ENCODE assay signal across 1 cellular context in the genomic region with DNA sequence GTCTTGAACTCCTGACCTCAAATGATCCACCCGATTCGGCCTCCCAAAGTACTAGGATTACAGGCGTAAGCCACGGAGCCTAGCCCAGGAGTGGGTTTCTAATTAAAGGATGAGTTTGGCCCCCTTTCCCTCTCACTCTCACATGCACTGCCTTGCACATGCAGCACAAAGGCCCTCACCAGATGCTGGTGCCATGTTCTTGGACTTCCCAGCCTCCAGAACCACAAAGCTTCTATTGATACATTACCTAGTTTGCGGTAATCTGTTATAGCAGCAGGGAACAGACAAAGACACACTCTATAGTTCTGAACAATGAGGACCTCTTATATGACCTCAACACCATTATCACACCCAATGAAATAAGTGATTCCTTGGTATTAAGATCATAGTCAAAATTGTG.
A peak's percentile ranks its signal among the peaks of the same experiment; 100 is the strongest.
TF ChIP-seq lines count a peak whose summit lies in the region.

No MANE protein-coding gene starts in this region.

TF ChIP-seq in HepG2, 621 proteins besides CTCF, POLR2A, EP300 and RAD21:
- peak; percentile 99 for TF ChIP-seq ZNF564 (CRISPR knock-in tag; IDR thresholded peaks at IDR 0.05)
- TF ChIP-seq, protein P1, sequence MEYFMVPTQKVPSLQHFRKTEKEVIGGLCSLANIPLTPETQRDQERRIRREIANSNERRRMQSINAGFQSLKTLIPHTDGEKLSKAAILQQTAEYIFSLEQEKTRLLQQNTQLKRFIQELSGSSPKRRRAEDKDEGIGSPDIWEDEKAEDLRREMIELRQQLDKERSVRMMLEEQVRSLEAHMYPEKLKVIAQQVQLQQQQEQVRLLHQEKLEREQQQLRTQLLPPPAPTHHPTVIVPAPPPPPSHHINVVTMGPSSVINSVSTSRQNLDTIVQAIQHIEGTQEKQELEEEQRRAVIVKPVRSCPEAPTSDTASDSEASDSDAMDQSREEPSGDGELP (IDR thresholded peaks at IDR 0.05; ENCODE audit: borderline replicate concordance, low read depth) = no peak
